ENCODE assay signal across 8 cellular contexts in the genomic region with DNA sequence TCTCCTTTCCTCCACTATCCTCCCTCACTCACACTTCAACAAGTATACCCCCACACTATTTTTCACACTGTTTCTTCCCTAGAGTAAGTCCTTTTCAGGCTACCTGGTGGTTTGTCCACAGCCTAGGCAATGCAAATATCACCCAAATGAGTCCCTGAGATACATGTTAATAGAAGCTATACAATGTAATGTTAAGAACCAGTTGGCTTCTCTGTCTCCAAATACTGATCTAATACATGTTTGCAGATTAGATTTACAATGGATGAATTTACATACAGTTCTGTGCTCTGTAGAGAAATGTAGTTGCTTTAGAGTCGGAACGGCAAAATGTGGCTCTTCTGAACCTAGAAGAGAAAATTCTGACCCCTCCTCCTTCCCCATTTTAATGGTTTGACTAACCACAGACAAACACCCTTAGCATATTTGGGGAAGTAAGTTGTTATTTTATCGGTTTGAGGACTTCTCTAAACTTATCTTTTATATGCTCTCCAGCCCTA.
DNase-seq lines count a peak whose midpoint lies in the region; ATAC-seq and TF ChIP-seq lines count a peak whose summit lies in the region.

No MANE protein-coding gene starts in this region.

- H3K9me2 ChIP-seq in Karpas-422 (replicated peaks; ENCODE audit: insufficient read depth, low read length) = no peaks in the 10 kb centered on the region

- H3K9ac ChIP-seq in Karpas-422 (ENCODE audit: low read length) (no peak overlapping the region), duodenal mucosa (ENCODE audit: low read depth in 1 of 2, low read length in 2 of 2) (peak overlapping the region; percentile 33 to 35)

- peaks cover 19% of the 10 kb centered on the region for H3K4me1 ChIP-seq in Karpas-422 (ENCODE audit: low read length)
- peaks cover 30 to 60% of the 10 kb centered on the region in 2 donors for H3K4me1 ChIP-seq in duodenal mucosa (ENCODE audit: control insufficient read depth in 1 of 2, insufficient read depth in 2 of 2, low read length in 2 of 2)
- H3K4me1 ChIP-seq in tibial artery = peaks cover 0 to 92% (median 13%) of the 10 kb centered on the region in 4 donors

- no peaks in the 10 kb centered on the region for H3K79me2 ChIP-seq in Karpas-422 (ENCODE audit: low read length)

- no peak for TF ChIP-seq CTCF in tibial artery (IDR thresholded peaks at IDR 0.05)

- no peak overlapping the region for H3K27ac ChIP-seq in Karpas-422 (ENCODE audit: low read length)
- H3K27ac ChIP-seq in duodenal mucosa (ENCODE audit: low read depth, low read length) = no peak overlapping the region
- H3K27ac ChIP-seq in tibial artery = peak overlapping the region; percentile 74 to 91

- ATAC-seq in Right ventricle myocardium superior (ENCODE audit: poor library complexity) = peak; percentile 45

- H3K4me3 ChIP-seq in Karpas-422 (ENCODE audit: low read length) = no peak overlapping the region
- peak overlapping the region; percentile 48 to 56 for H3K4me3 ChIP-seq in duodenal mucosa (ENCODE audit: low read depth in 1 of 2, low read length in 2 of 2)
- peak overlapping the region; percentile 39 to 48 for H3K4me3 ChIP-seq in tibial artery

- H2AFZ ChIP-seq in Karpas-422 (ENCODE audit: low read length) = peak overlapping the region; percentile 27; the same call in 1 of the 2 replicates

- H4K20me1 ChIP-seq in Karpas-422 (ENCODE audit: insufficient read depth, low read depth, low read length) = no peaks in the 10 kb centered on the region

- intact Hi-C loops in Right ventricle myocardium superior (cut with DNase I) = no loop called here
- intact Hi-C loops in cardiac septum (cut with DNase I) = loop anchor here (10.0 kb wide), 1 partner anchor 630 kb away; a partner anchor contains a TSS
- intact Hi-C loops in tibial artery (cut with DNase I; ENCODE audit: low total_unique reads) = loop anchor here (10.0 kb wide), 1 partner anchor 50 kb away; no protein-coding TSS in a partner anchor

- peak overlapping the region; percentile 37 for H3K4me2 ChIP-seq in Karpas-422 (ENCODE audit: low read depth, low read length, poor library complexity, severe bottlenecking)

- DNase-seq in Right ventricle myocardium superior (no peak), cardiac septum (ENCODE audit: low spot score) (no peak), Karpas-422 (no peak), tibial artery (no peak), AG08396 (ENCODE audit: low spot score) (no peak), mesenteric fat pad (ENCODE audit: low spot score) (no peak), NCI-H345 (lab: John Stamatoyannopoulos, UW) (no peak)

- no peaks in the 10 kb centered on the region for H3K9me3 ChIP-seq in Karpas-422 (ENCODE audit: low read length)
- no peaks in the 10 kb centered on the region for H3K9me3 ChIP-seq in duodenal mucosa (ENCODE audit: control insufficient read depth in 1 of 2, low read length in 2 of 2)
- no peaks in the 10 kb centered on the region for H3K9me3 ChIP-seq in tibial artery

- H3K36me3 ChIP-seq in Karpas-422 (ENCODE audit: insufficient read depth, low read length) (no peaks in the 10 kb centered on the region), duodenal mucosa (ENCODE audit: control insufficient read depth in 1 of 2, insufficient read depth in 2 of 2, low read length in 2 of 2) (no peaks in the 10 kb centered on the region), tibial artery (no peaks in the 10 kb centered on the region)

- H3K27me3 ChIP-seq in Karpas-422 (ENCODE audit: low read length) = no peaks in the 10 kb centered on the region
- H3K27me3 ChIP-seq in duodenal mucosa (ENCODE audit: control insufficient read depth in 1 of 2, insufficient read depth in 2 of 2, low read length in 2 of 2) = no peaks in the 10 kb centered on the region
- no peaks in the 10 kb centered on the region for H3K27me3 ChIP-seq in tibial artery

Comparison
In these comparisons a context has a peak if more than half of its experiments do, and no peak if none do; other contexts are left out.
1. H3K27ac ChIP-seq: peak in tibial artery (2 of 2); none in Karpas-422 (single experiment) and duodenal mucosa (single experiment).